Comparison of ENCODE assay signal across 8 cellular contexts in the genomic region with DNA sequence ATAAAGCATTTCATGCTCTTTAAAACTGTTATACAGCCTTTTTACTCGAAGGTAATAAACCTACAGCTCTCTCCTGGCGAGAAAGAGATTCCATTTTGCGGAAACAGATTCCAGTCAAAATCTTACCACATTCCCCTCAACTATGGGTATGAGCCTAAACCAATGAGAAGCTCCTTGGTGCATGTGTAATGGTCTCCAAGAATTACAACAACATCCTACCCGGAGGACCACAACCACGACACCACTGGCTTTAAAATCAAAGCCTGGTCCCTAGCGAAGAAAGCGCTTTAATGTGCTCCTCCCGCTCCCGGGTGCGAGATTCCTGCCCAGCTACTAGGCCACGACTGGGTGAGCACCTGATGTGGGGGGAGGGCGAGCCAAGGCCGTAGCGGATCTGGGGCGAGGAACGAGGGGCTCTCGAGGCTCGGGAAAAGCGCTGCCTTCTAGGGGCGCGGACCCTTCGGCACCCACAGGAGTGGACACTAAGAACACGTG. TPM values are rescaled to one million over a fixed set of nuclear protein-coding genes. Genes with fewer than 3 reads are reported as not detected.
DNase-seq lines count a peak whose midpoint lies in the region; ATAC-seq and TF ChIP-seq lines count a peak whose summit lies in the region.

No MANE protein-coding gene starts in this region.

- H3K27me3 ChIP-seq in HL-60 (ENCODE audit: insufficient read depth, poor library complexity, severe bottlenecking) (no peaks in the 10 kb centered on the region), esophagus squamous epithelium (no peaks in the 10 kb centered on the region)
- H3K27me3 ChIP-seq in naive thymus-derived CD4-positive, alpha-beta T cell (ENCODE audit: control insufficient read depth in 2 of 2, insufficient read depth in 2 of 2, low read length in 2 of 2), result no peaks in the 10 kb centered on the region

- no peaks in the 10 kb centered on the region for H3K9me3 Mint-ChIP-seq in WTC11
- H3K9me3 Mint-ChIP-seq in naive thymus-derived CD4-positive, alpha-beta T cell, result peaks cover 0 to 2% (median 0%) of the 10 kb centered on the region in 11 donors

- peak overlapping the region; percentile 91 for H3K27ac Mint-ChIP-seq in WTC11
- H3K27ac Mint-ChIP-seq in naive thymus-derived CD4-positive, alpha-beta T cell, result peak overlapping the region; percentile 86 to 97 (median 95)

- H3K27ac ChIP-seq in HL-60 (replicated peaks), result peak overlapping the region; percentile 84
- H3K27ac ChIP-seq in esophagus squamous epithelium, result peak overlapping the region; percentile 94 to 96 (median 96)
- H3K27ac ChIP-seq in naive thymus-derived CD4-positive, alpha-beta T cell (ENCODE audit: low read depth, low read length), result peak overlapping the region; percentile 89

- peak; percentile 3; the same call in 1 of the 2 replicates for ATAC-seq in WTC11
- ATAC-seq in naive thymus-derived CD4-positive, alpha-beta T cell, result no peak

- H3K27me3 Mint-ChIP-seq in WTC11 (ENCODE audit: low read depth), result no peaks in the 10 kb centered on the region
- no peaks in the 10 kb centered on the region for H3K27me3 Mint-ChIP-seq in naive thymus-derived CD4-positive, alpha-beta T cell

- peak; percentile 4 for DNase-seq in activated T-cell treated with anti-CD3 and anti-CD28 coated beads for 24 hours (ENCODE audit: low read depth)
- no peak for DNase-seq in activated T-cell treated with anti-CD3 and anti-CD28 coated beads for 4 hours
- peak in 1 of 2 experiments; percentile 42 for DNase-seq in HL-60 (ENCODE audit: low read depth in 1 of 2, low spot score in 1 of 2)
- peak; percentile 39 for DNase-seq in WTC11 (ENCODE audit: low spot score)
- no peak for DNase-seq in esophagus squamous epithelium (lab: John Stamatoyannopoulos, UW)
- peak in 6 of 9 donors; percentile 4 to 51 (median 8) for DNase-seq in naive thymus-derived CD4-positive, alpha-beta T cell
- no peak for DNase-seq in epidermal melanocyte (ENCODE audit: insufficient read length, low spot score)
- DNase-seq in NCI-H187 treated with DMSO at 0.1 percent for 48 hours (lab: John Stamatoyannopoulos, UW), result no peak

- intact Hi-C loops in esophagus squamous epithelium (cut with DNase I), result no loop called here
- intact Hi-C loops in naive thymus-derived CD4-positive, alpha-beta T cell (cut with micrococcal nuclease), result loop anchor here (1.0 to 10.0 kb wide), 14 partner anchors 40 to 1635 kb away; a partner anchor contains a TSS

- peaks cover 0 to 6% (median 0%) of the 10 kb centered on the region in 3 donors for H3K36me3 ChIP-seq in esophagus squamous epithelium
- no peaks in the 10 kb centered on the region for H3K36me3 ChIP-seq in naive thymus-derived CD4-positive, alpha-beta T cell (ENCODE audit: control insufficient read depth in 2 of 3, insufficient read depth in 3 of 3, low read length in 3 of 3)

- peaks cover 38% of the 10 kb centered on the region for H3K4me1 Mint-ChIP-seq in WTC11
- peaks cover 40 to 64% (median 48%) of the 10 kb centered on the region in 7 donors for H3K4me1 Mint-ChIP-seq in naive thymus-derived CD4-positive, alpha-beta T cell

- CTCF ChIA-PET in WTC11 (lab: Charles Lee), result interaction anchor here (0.8 to 1.7 kb wide), 10 partner anchors 10 to 294 kb away, joined by 3 to 9 read pairs (median 3); a partner anchor contains a TSS
- CTCF ChIA-PET in naive thymus-derived CD4-positive, alpha-beta T cell (lab: Charles Lee), result interaction anchor here (1.0 kb wide), 1 partner anchor 66 kb away, joined by 3 read pairs; no protein-coding TSS in a partner anchor

- TF ChIP-seq POLR2A in esophagus squamous epithelium (IDR thresholded peaks at IDR 0.05), result no peak

- H3K4me3 ChIP-seq in HL-60 (replicated peaks; ENCODE audit: insufficient read depth, low read length) (peak overlapping the region; percentile 98), esophagus squamous epithelium (peak overlapping the region; percentile 93 to 96 (median 94))
- peak overlapping the region; percentile 87 for H3K4me3 ChIP-seq in naive thymus-derived CD4-positive, alpha-beta T cell (ENCODE audit: low read length)

- peak overlapping the region; percentile 95 for H3K4me3 Mint-ChIP-seq in WTC11
- H3K4me3 Mint-ChIP-seq in naive thymus-derived CD4-positive, alpha-beta T cell, result peak overlapping the region; percentile 93 to 100 (median 96)

- POLR2A ChIA-PET in WTC11 (lab: Charles Lee), result interaction anchor here (0.7 to 0.9 kb wide), 3 partner anchors 13 to 298 kb away, joined by 3 read pairs; no protein-coding TSS in a partner anchor
- POLR2A ChIA-PET in naive thymus-derived CD4-positive, alpha-beta T cell (lab: Charles Lee), result interaction anchor here (0.5 to 7.3 kb wide), 9 partner anchors 12 to 430 kb away, joined by 3 to 38 read pairs (median 3); a partner anchor contains a TSS

- H3K36me3 Mint-ChIP-seq in WTC11, result peaks cover 15% of the 10 kb centered on the region
- peaks cover 0 to 14% (median 5%) of the 10 kb centered on the region in 5 donors for H3K36me3 Mint-ChIP-seq in naive thymus-derived CD4-positive, alpha-beta T cell

- no peak for TF ChIP-seq CTCF in HL-60 (IDR thresholded peaks at IDR 0.05; ENCODE audit: insufficient read depth, low read length)
- no peak for TF ChIP-seq CTCF in WTC11 (IDR thresholded peaks at IDR 0.05)
- no peak for TF ChIP-seq CTCF in esophagus squamous epithelium (IDR thresholded peaks at IDR 0.05)

- peaks cover 27 to 56% (median 39%) of the 10 kb centered on the region in 3 donors for H3K4me1 ChIP-seq in esophagus squamous epithelium
- H3K4me1 ChIP-seq in naive thymus-derived CD4-positive, alpha-beta T cell (ENCODE audit: control insufficient read depth in 2 of 2, insufficient read depth in 2 of 2, low read length in 2 of 2), result peaks cover 27 to 34% of the 10 kb centered on the region in 2 donors

- 1 to 2% methylated on average over 6 to 7 of the region's 23 CpGs for WGBS in esophagus squamous epithelium, 2 donors

- no peaks in the 10 kb centered on the region for H3K9me3 ChIP-seq in esophagus squamous epithelium
- H3K9me3 ChIP-seq in naive thymus-derived CD4-positive, alpha-beta T cell (ENCODE audit: control insufficient read depth in 2 of 3, low read length in 3 of 3), result no peaks in the 10 kb centered on the region

TF ChIP-seq in WTC11, 78 proteins besides CTCF, POLR2A, EP300 and RAD21 (continues in another document):
- TF ChIP-seq, protein P1, sequence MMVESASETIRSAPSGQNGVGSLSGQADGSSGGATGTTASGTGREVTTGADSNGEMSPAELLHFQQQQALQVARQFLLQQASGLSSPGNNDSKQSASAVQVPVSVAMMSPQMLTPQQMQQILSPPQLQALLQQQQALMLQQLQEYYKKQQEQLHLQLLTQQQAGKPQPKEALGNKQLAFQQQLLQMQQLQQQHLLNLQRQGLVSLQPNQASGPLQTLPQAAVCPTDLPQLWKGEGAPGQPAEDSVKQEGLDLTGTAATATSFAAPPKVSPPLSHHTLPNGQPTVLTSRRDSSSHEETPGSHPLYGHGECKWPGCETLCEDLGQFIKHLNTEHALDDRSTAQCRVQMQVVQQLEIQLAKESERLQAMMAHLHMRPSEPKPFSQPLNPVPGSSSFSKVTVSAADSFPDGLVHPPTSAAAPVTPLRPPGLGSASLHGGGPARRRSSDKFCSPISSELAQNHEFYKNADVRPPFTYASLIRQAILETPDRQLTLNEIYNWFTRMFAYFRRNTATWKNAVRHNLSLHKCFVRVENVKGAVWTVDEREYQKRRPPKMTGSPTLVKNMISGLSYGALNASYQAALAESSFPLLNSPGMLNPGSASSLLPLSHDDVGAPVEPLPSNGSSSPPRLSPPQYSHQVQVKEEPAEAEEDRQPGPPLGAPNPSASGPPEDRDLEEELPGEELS (CRISPR knock-in tag; IDR thresholded peaks at IDR 0.05), result 0 out of 2 replicates have a peak, but pooled peaks have one; percentile 54
- TF ChIP-seq FOXP1 (CRISPR knock-in tag; IDR thresholded peaks at IDR 0.05; ENCODE audit: borderline replicate concordance) (no peak), ZNF263 (CRISPR knock-in tag; IDR thresholded peaks at IDR 0.05; ENCODE audit: low read depth) (no peak)

RNA-seq across cellular contexts. Expression of a gene that starts 0.8 kb away (rescaled TPM):
- total RNA-seq in WTC11 (2021), result 160 to 177 TPM (median 169 TPM) in 3 replicates
- total RNA-seq in esophagus squamous epithelium, result 10 to 100 TPM; 50.4 to 88.9 (median 64.1) TPM
- total RNA-seq in naive thymus-derived CD4-positive, alpha-beta T cell, result 100 to 1,000 TPM; 107 to 148 (median 129) TPM
- polyA plus RNA-seq in naive thymus-derived CD4-positive, alpha-beta T cell, result 10 to 100 TPM; 41.1 to 76.4 TPM

RNA-seq across cellular contexts. Expression of a gene that starts 13.3 kb away (rescaled TPM):
- total RNA-seq in WTC11 (2021) (49.5 to 69.4 TPM (median 65.4 TPM) in 3 replicates), esophagus squamous epithelium (10 to 100 TPM; 67.7 to 92.3 (median 78.7) TPM)
- 10 to 100 TPM; 20.5 to 32.9 (median 22.7) TPM for total RNA-seq in naive thymus-derived CD4-positive, alpha-beta T cell
- polyA plus RNA-seq in naive thymus-derived CD4-positive, alpha-beta T cell, result 10 to 100 TPM; 67.3 to 72.9 TPM

RNA-seq across cellular contexts. Expression of a gene that starts 26.6 kb away (rescaled TPM):
- total RNA-seq in WTC11 (2021) (12.3 to 14.3 TPM (median 13.9 TPM) in 3 replicates), esophagus squamous epithelium (10 to 100 TPM; 12.4 to 22.7 (median 16.0) TPM)
- total RNA-seq in naive thymus-derived CD4-positive, alpha-beta T cell, result 10 to 100 TPM; 15.0 to 26.5 (median 20.9) TPM
- 10 to 100 TPM; 43.8 to 47.2 TPM for polyA plus RNA-seq in naive thymus-derived CD4-positive, alpha-beta T cell

RNA-seq across cellular contexts. Expression of a gene that starts 26.7 kb away (rescaled TPM):
- total RNA-seq in WTC11 (2021) (111 to 140 TPM (median 125 TPM) in 3 replicates), esophagus squamous epithelium (10 to 100 TPM; 65.5 to 89.9 (median 83.6) TPM)
- 100 to 1,000 TPM in 2 of 5 experiments, 10 to 100 TPM in 3; 68.6 to 116 (median 85.2) TPM for total RNA-seq in naive thymus-derived CD4-positive, alpha-beta T cell
- 100 to 1,000 TPM; 114 to 115 TPM for polyA plus RNA-seq in naive thymus-derived CD4-positive, alpha-beta T cell

RNA-seq across cellular contexts. Expression of a gene that starts 34.3 kb away (rescaled TPM):
- total RNA-seq in WTC11 (2021), result 0.16 to 0.28 TPM in 2 of 3 replicates, not detected in the other
- not detected for total RNA-seq in esophagus squamous epithelium
- total RNA-seq in naive thymus-derived CD4-positive, alpha-beta T cell, result 1 to 10 TPM in 1 of 5 experiments, under 1 TPM in 3, not detected in 1; 0.21 to 1.0 (median 0.30) TPM
- polyA plus RNA-seq in naive thymus-derived CD4-positive, alpha-beta T cell, result not detected

Comparison
In these comparisons a context has a peak if more than half of its experiments do, and no peak if none do; other contexts are left out.
1. DNase-seq: peak in activated T-cell treated with anti-CD3 and anti-CD28 coated beads for 24 hours (single experiment), WTC11 (single experiment) and naive thymus-derived CD4-positive, alpha-beta T cell (6 of 9); none in activated T-cell treated with anti-CD3 and anti-CD28 coated beads for 4 hours (single experiment), esophagus squamous epithelium (single experiment), epidermal melanocyte (single experiment) and NCI-H187 treated with DMSO at 0.1 percent for 48 hours (single experiment).
2. Peak in every context shown above with its lines, with median percentiles within 50 percentile points of each other: H3K27ac ChIP-seq and H3K4me3 ChIP-seq.